ENCODE assay signal across 24 cellular contexts in the genomic region with DNA sequence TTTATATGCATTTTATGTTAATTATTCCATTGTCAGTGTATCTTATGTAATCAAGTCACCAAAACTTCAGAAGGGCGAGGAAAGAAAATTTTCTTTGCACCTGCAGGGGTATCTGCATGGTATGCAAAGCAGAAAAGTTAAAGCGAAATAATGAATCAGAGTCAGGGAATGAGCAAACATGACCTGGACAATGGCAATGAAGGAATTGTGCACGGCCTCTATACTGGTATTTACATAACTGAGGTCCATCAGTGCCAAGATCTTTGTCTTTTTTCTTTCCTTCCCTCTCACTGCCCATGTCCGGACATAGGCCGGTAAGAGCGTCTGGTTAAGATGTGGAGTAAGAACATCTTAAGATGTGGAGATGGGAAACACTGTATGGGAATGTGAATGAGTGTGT.
"Had no signal": no experiment of that assay in that cellular context is flagged by ENCODE, and none has a peak within 500 bp of the region (broad histone marks: within the 10 kb centered on the region; RNA-seq: fewer than 3 reads in every experiment).

No MANE protein-coding gene starts in this region.

- H3K27me3 ChIP-seq: brain microvascular endothelial cell had no signal

- H3K27ac ChIP-seq: brain microvascular endothelial cell, SK-N-MC, VCaP had no signal

- DNase-seq: activated CD4-positive, alpha-beta memory T cell treated with anti-CD3 and anti-CD28 coated beads for 36 hours; activated CD4-positive, alpha-beta T cell treated with anti-CD3 and anti-CD28 coated beads, Interleukin-2, amount 10 ng/mL, durations not matched to agents 7 days and 5 days; activated CD4-positive, CD25-positive, alpha-beta regulatory T cell; activated CD8-positive, alpha-beta memory T cell treated with anti-CD3 and anti-CD28 coated beads for 24 hours; activated effector memory CD4-positive, alpha-beta T cell treated with anti-CD3 and anti-CD28 coated beads, Interleukin-2, amount 50 U/mL, for 16 hours; activated naive CD4-positive, alpha-beta T cell treated with Interleukin-2 at 50 U/mL for 16 hours; activated naive CD8-positive, alpha-beta T cell treated with anti-CD3 and anti-CD28 coated beads for 36 hours; activated T-cell treated with anti-CD3 and anti-CD28 coated beads, Interleukin-2, amount 50 U/mL, for 4 hours; brain microvascular endothelial cell; cerebellar nuclear complex; Karpas-422; NCI-H1105 treated with DMSO at 0.1 percent for 48 hours; NCI-H1436 treated with DMSO at 0.1 percent for 48 hours; NCI-H187; NCI-H2081; NCI-H446; NCI-H748 treated with DMSO at 0.1 percent for 48 hours; SHP77 treated with DMSO at 0.1 percent for 48 hours; T-cell; T-helper 2 cell; T1000 had no signal

- ATAC-seq: activated T-cell treated with anti-CD3 and anti-CD28 coated beads, Interleukin-2, amount 50 U/mL, for 4 hours; T-cell had no signal

- H3K27ac Mint-ChIP-seq: activated CD4-positive, alpha-beta memory T cell treated with anti-CD3 and anti-CD28 coated beads for 36 hours; activated CD4-positive, alpha-beta T cell treated with anti-CD3 and anti-CD28 coated beads, Interleukin-2, amount 10 ng/mL, durations not matched to agents 7 days and 5 days; activated naive CD8-positive, alpha-beta T cell treated with anti-CD3 and anti-CD28 coated beads for 36 hours; T-cell had no signal

- H3K27me3 Mint-ChIP-seq: activated CD4-positive, alpha-beta memory T cell treated with anti-CD3 and anti-CD28 coated beads for 36 hours; activated CD4-positive, alpha-beta T cell treated with anti-CD3 and anti-CD28 coated beads, Interleukin-2, amount 10 ng/mL, durations not matched to agents 7 days and 5 days; activated naive CD8-positive, alpha-beta T cell treated with anti-CD3 and anti-CD28 coated beads for 36 hours; T-cell had no signal

- H3K4me1 Mint-ChIP-seq: activated CD4-positive, alpha-beta T cell treated with anti-CD3 and anti-CD28 coated beads, Interleukin-2, amount 10 ng/mL, durations not matched to agents 7 days and 5 days; activated naive CD8-positive, alpha-beta T cell treated with anti-CD3 and anti-CD28 coated beads for 36 hours; T-cell had no signal

- H3K36me3 Mint-ChIP-seq: activated CD4-positive, alpha-beta memory T cell treated with anti-CD3 and anti-CD28 coated beads for 36 hours; activated naive CD8-positive, alpha-beta T cell treated with anti-CD3 and anti-CD28 coated beads for 36 hours; T-cell had no signal

- FAIRE-seq: colon had no signal

- H3K4me3 ChIP-seq: SK-N-MC had no signal

- H3K4me3 Mint-ChIP-seq: activated CD4-positive, alpha-beta memory T cell treated with anti-CD3 and anti-CD28 coated beads for 36 hours; activated CD4-positive, alpha-beta T cell treated with anti-CD3 and anti-CD28 coated beads, Interleukin-2, amount 10 ng/mL, durations not matched to agents 7 days and 5 days; activated naive CD8-positive, alpha-beta T cell treated with anti-CD3 and anti-CD28 coated beads for 36 hours; activated T-cell treated with anti-CD3 and anti-CD28 coated beads, Interleukin-2, amount 50 U/mL, for 4 hours; T-cell had no signal

- H3K36me3 ChIP-seq: brain microvascular endothelial cell had no signal

- H3K9me3 Mint-ChIP-seq: activated CD4-positive, alpha-beta memory T cell treated with anti-CD3 and anti-CD28 coated beads for 36 hours; activated CD4-positive, alpha-beta T cell treated with anti-CD3 and anti-CD28 coated beads, Interleukin-2, amount 10 ng/mL, durations not matched to agents 7 days and 5 days; activated naive CD8-positive, alpha-beta T cell treated with anti-CD3 and anti-CD28 coated beads for 36 hours; activated T-cell treated with anti-CD3 and anti-CD28 coated beads, Interleukin-2, amount 50 U/mL, for 4 hours; T-cell had no signal
